ENCODE assay signal across 14 cellular contexts in the genomic region with DNA sequence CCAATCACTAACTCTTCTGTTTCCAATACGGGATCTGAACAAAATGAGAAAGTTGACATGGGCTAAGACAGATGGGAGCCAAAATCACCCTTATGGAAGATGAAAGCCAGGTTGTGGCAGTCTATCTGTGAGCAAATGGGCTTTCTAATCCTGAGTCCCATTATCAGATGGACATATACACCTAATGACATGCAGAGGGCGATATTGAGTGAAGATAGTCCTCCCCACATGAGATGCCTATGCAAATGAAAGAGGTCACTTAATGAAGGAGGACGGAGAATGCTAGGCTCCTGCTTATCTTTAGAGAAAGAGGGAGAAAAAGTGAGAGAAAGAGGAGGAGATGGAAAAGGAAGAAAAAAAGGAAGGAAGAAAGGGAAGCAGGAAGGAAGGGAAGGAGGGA.
A peak's percentile ranks its signal among the peaks of the same experiment; 100 is the strongest.
DNase-seq lines count a peak whose midpoint lies in the region; ATAC-seq and TF ChIP-seq lines count a peak whose summit lies in the region.
"Had no signal": no experiment of that assay in that cellular context is flagged by ENCODE, and none has a peak within 500 bp of the region (broad histone marks: within the 10 kb centered on the region; RNA-seq: fewer than 3 reads in every experiment).

No MANE protein-coding gene starts in this region.

- DNase-seq in DMS53 (lab: John Stamatoyannopoulos, UW) = peak; percentile 23
- DNase-seq in DMS53 treated with DMSO at 0.1 percent for 48 hours (lab: John Stamatoyannopoulos, UW; ENCODE audit: unreplicated experiment) = no peak
- DNase-seq in astrocyte of the cerebellum (ENCODE audit: low read depth) = peak; percentile 8
- DNase-seq in neural progenitor cell (ENCODE audit: low spot score) = peak; percentile 56
- DNase-seq in mucosa of descending colon = no peak
- DNase-seq in NCI-H2029 treated with DMSO at 0.1 percent for 48 hours (lab: John Stamatoyannopoulos, UW) = no peak
- DNase-seq: activated gamma-delta T cell; effector CD8-positive, alpha-beta T cell; MG63; substantia nigra; T-helper 1 cell had no signal

- H3K27ac ChIP-seq in KMS-11 (no peak overlapping the region), neural progenitor cell (no peak overlapping the region)

- H3K27me3 ChIP-seq in KMS-11 (ENCODE audit: insufficient read depth, low read depth) (no peaks in the 10 kb centered on the region), neural progenitor cell (no peaks in the 10 kb centered on the region)
- H3K27me3 ChIP-seq: MG63 had no signal

- peak; percentile 33; the same call in 1 of the 2 replicates for TF ChIP-seq CTCF in KMS-11 (conservative IDR thresholded peaks at IDR 0.05; ENCODE audit: low read depth, low read length)
- peak; percentile 24 for TF ChIP-seq CTCF in astrocyte of the cerebellum (IDR thresholded peaks at IDR 0.05; ENCODE audit: low read depth, low read length, missing control alignments)
- TF ChIP-seq CTCF in neural progenitor cell (IDR thresholded peaks at IDR 0.05) = peak; percentile 45
- TF ChIP-seq CTCF in mucosa of descending colon (IDR thresholded peaks at IDR 0.05) = no peak

- H3K4me2 ChIP-seq in KMS-11 (no peak overlapping the region), neural progenitor cell (no peak overlapping the region)

- H3K79me2 ChIP-seq in KMS-11 (ENCODE audit: insufficient read depth, low read depth) (no peaks in the 10 kb centered on the region), neural progenitor cell (ENCODE audit: low read depth) (no peaks in the 10 kb centered on the region)

- no peaks in the 10 kb centered on the region for H3F3A ChIP-seq in neural progenitor cell (ENCODE audit: low read depth)

- no peaks in the 10 kb centered on the region for H3K36me3 Mint-ChIP-seq in neural progenitor cell

- H3K9me3 Mint-ChIP-seq in neural progenitor cell = no peaks in the 10 kb centered on the region

- H3K36me3 ChIP-seq in KMS-11 (ENCODE audit: insufficient read depth) (no peaks in the 10 kb centered on the region), neural progenitor cell (no peaks in the 10 kb centered on the region), mucosa of descending colon (ENCODE audit: low read depth) (no peaks in the 10 kb centered on the region)
- H3K36me3 ChIP-seq: MG63 had no signal

- H3K9ac ChIP-seq in KMS-11 (no peak overlapping the region), neural progenitor cell (no peak overlapping the region)

- no peaks in the 10 kb centered on the region for H3K27me3 Mint-ChIP-seq in neural progenitor cell (ENCODE audit: insufficient read depth, low read depth)

- intact Hi-C loops in mucosa of descending colon (cut with DNase I, micrococcal nuclease) = no loop called here

- in situ Hi-C loops in astrocyte of the cerebellum (cut with HindIII; ENCODE audit: low sequenced_read_pairs) = no loop called here

- H3K4me1 ChIP-seq in KMS-11 (ENCODE audit: low read depth, poor library complexity, severe bottlenecking) = peaks cover 15% of the 10 kb centered on the region
- no peaks in the 10 kb centered on the region for H3K4me1 ChIP-seq in neural progenitor cell
- no peaks in the 10 kb centered on the region for H3K4me1 ChIP-seq in mucosa of descending colon (ENCODE audit: low read depth)

- H4K20me1 ChIP-seq in KMS-11 (ENCODE audit: insufficient read depth) = no peaks in the 10 kb centered on the region
- H4K20me1 ChIP-seq in neural progenitor cell (ENCODE audit: low read depth) = no peaks in the 10 kb centered on the region

- H3K4me3 Mint-ChIP-seq in neural progenitor cell = no peak overlapping the region

- H3K9me3 ChIP-seq in neural progenitor cell (ENCODE audit: low read depth) (no peaks in the 10 kb centered on the region), mucosa of descending colon (no peaks in the 10 kb centered on the region)
- H3K9me3 ChIP-seq: MG63 had no signal

- ATAC-seq in mucosa of descending colon = no peak
- no peak for ATAC-seq in HG03045 (IDR thresholded peaks at IDR 0.05; ENCODE audit: unreplicated experiment)
- ATAC-seq: left lobe of liver had no signal

- H2AFZ ChIP-seq in KMS-11 (ENCODE audit: low read depth) = no peak overlapping the region
- no peak overlapping the region for H2AFZ ChIP-seq in neural progenitor cell (replicated peaks)

- H3K4me1 Mint-ChIP-seq in neural progenitor cell = no peaks in the 10 kb centered on the region

- H3K27ac Mint-ChIP-seq in neural progenitor cell = no peak overlapping the region

- H3K4me3 ChIP-seq in KMS-11 (IDR thresholded peaks at IDR 0.05; ENCODE audit: insufficient read depth, low read depth, low read length) (no peak overlapping the region), astrocyte of the cerebellum (ENCODE audit: low read depth, low read length) (no peak overlapping the region), neural progenitor cell (no peak overlapping the region), mucosa of descending colon (no peak overlapping the region)
- H3K4me3 ChIP-seq: MG63 had no signal

Comparison
In these comparisons a context has a peak if more than half of its experiments do, and no peak if none do; other contexts are left out.
1. DNase-seq: peak in DMS53 (single experiment), astrocyte of the cerebellum (single experiment) and neural progenitor cell (single experiment); none in DMS53 treated with DMSO at 0.1 percent for 48 hours (single experiment), mucosa of descending colon (0 of 3) and NCI-H2029 treated with DMSO at 0.1 percent for 48 hours (single experiment).